1 cellular context compared by ENCODE assay signal in the genomic region with DNA sequence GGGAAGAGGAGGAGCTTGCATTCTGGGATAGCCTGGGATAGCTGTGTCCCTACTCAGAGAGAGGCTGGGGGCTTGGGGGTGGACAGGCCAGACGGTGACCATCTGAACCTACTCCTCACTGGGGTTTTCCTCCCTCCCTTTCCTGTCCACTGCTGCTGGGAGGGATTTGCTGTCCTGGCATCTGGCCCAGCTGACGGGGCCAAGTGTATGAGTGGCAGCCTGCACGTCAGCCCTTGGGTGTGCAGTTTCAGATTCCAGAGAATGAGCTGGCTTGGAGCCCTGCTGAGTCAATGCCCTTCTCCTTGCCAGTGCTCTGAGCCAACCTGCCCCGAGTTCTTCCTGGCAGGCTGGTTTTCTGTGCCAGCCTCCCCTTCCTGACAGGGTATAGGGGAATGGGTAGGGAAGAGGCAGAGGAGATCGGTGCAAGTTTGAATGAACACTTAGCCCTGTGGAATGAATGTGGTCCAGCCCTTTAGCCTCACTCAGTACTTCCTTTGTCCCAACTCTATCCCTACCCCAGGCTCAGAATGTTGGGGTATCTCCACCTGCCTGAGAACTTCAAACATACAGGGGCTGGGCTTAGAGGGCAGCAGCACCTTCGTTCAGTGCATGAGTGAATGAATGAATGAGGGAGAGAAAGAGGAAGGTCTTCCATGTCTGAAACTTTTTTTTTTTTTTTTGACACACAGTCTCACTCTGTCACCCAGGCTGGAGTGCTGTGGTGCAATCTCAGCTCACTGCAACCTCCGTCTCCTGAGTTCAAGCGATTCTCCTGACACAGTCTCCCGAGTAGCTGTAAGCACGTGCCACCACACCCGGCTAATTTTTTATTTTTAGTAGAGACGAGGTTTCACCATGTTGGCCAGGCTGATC.
TF ChIP-seq lines count a peak whose summit lies in the region.

No MANE protein-coding gene starts in this region.

TF ChIP-seq in HepG2, 621 proteins besides CTCF, POLR2A, EP300 and RAD21 (continued from another document and continues in another):
- TF ChIP-seq, protein P1, sequence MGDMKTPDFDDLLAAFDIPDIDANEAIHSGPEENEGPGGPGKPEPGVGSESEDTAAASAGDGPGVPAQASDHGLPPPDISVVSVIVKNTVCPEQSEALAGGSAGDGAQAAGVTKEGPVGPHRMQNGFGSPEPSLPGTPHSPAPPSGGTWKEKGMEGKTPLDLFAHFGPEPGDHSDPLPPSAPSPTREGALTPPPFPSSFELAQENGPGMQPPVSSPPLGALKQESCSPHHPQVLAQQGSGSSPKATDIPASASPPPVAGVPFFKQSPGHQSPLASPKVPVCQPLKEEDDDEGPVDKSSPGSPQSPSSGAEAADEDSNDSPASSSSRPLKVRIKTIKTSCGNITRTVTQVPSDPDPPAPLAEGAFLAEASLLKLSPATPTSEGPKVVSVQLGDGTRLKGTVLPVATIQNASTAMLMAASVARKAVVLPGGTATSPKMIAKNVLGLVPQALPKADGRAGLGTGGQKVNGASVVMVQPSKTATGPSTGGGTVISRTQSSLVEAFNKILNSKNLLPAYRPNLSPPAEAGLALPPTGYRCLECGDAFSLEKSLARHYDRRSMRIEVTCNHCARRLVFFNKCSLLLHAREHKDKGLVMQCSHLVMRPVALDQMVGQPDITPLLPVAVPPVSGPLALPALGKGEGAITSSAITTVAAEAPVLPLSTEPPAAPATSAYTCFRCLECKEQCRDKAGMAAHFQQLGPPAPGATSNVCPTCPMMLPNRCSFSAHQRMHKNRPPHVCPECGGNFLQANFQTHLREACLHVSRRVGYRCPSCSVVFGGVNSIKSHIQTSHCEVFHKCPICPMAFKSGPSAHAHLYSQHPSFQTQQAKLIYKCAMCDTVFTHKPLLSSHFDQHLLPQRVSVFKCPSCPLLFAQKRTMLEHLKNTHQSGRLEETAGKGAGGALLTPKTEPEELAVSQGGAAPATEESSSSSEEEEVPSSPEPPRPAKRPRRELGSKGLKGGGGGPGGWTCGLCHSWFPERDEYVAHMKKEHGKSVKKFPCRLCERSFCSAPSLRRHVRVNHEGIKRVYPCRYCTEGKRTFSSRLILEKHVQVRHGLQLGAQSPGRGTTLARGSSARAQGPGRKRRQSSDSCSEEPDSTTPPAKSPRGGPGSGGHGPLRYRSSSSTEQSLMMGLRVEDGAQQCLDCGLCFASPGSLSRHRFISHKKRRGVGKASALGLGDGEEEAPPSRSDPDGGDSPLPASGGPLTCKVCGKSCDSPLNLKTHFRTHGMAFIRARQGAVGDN (CRISPR knock-in tag; IDR thresholded peaks at IDR 0.05), result peak; percentile 94
- TF ChIP-seq, protein P2, sequence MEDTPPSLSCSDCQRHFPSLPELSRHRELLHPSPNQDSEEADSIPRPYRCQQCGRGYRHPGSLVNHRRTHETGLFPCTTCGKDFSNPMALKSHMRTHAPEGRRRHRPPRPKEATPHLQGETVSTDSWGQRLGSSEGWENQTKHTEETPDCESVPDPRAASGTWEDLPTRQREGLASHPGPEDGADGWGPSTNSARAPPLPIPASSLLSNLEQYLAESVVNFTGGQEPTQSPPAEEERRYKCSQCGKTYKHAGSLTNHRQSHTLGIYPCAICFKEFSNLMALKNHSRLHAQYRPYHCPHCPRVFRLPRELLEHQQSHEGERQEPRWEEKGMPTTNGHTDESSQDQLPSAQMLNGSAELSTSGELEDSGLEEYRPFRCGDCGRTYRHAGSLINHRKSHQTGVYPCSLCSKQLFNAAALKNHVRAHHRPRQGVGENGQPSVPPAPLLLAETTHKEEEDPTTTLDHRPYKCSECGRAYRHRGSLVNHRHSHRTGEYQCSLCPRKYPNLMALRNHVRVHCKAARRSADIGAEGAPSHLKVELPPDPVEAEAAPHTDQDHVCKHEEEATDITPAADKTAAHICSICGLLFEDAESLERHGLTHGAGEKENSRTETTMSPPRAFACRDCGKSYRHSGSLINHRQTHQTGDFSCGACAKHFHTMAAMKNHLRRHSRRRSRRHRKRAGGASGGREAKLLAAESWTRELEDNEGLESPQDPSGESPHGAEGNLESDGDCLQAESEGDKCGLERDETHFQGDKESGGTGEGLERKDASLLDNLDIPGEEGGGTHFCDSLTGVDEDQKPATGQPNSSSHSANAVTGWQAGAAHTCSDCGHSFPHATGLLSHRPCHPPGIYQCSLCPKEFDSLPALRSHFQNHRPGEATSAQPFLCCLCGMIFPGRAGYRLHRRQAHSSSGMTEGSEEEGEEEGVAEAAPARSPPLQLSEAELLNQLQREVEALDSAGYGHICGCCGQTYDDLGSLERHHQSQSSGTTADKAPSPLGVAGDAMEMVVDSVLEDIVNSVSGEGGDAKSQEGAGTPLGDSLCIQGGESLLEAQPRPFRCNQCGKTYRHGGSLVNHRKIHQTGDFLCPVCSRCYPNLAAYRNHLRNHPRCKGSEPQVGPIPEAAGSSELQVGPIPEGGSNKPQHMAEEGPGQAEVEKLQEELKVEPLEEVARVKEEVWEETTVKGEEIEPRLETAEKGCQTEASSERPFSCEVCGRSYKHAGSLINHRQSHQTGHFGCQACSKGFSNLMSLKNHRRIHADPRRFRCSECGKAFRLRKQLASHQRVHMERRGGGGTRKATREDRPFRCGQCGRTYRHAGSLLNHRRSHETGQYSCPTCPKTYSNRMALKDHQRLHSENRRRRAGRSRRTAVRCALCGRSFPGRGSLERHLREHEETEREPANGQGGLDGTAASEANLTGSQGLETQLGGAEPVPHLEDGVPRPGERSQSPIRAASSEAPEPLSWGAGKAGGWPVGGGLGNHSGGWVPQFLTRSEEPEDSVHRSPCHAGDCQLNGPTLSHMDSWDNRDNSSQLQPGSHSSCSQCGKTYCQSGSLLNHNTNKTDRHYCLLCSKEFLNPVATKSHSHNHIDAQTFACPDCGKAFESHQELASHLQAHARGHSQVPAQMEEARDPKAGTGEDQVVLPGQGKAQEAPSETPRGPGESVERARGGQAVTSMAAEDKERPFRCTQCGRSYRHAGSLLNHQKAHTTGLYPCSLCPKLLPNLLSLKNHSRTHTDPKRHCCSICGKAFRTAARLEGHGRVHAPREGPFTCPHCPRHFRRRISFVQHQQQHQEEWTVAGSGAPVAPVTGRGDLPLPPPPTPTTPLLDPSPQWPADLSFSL (CRISPR knock-in tag; IDR thresholded peaks at IDR 0.05), result no peak
- TF ChIP-seq SMYD3 (CRISPR knock-in tag; IDR thresholded peaks at IDR 0.05) (no peak), MED8 (CRISPR knock-in tag; IDR thresholded peaks at IDR 0.05; ENCODE audit: insufficient replicate concordance) (no peak), GATA4 (IDR thresholded peaks at IDR 0.05; ENCODE audit: borderline replicate concordance, low read depth) (no peak), ZNF292 (CRISPR knock-in tag; IDR thresholded peaks at IDR 0.05; ENCODE audit: borderline replicate concordance, low read depth) (no peak), ZSCAN30 (CRISPR knock-in tag; IDR thresholded peaks at IDR 0.05) (no peak), ZNF562 (CRISPR knock-in tag; IDR thresholded peaks at IDR 0.05; ENCODE audit: borderline replicate concordance) (no peak), CREB3 (CRISPR knock-in tag; IDR thresholded peaks at IDR 0.05) (no peak), ZNF607 (CRISPR knock-in tag; IDR thresholded peaks at IDR 0.05; ENCODE audit: borderline replicate concordance) (0 out of 2 replicates have a peak, but pooled peaks have one; percentile 31), RARG (CRISPR knock-in tag; IDR thresholded peaks at IDR 0.05; ENCODE audit: low read depth) (no peak), ARID2 (CRISPR knock-in tag; IDR thresholded peaks at IDR 0.05; ENCODE audit: borderline replicate concordance) (no peak), ETV5 (CRISPR knock-in tag; IDR thresholded peaks at IDR 0.05; ENCODE audit: borderline replicate concordance) (peak; percentile 54; the same call in 1 of the 2 replicates), HES4 (CRISPR knock-in tag; IDR thresholded peaks at IDR 0.05; ENCODE audit: borderline replicate concordance) (no peak), ZNF382 (CRISPR knock-in tag; IDR thresholded peaks at IDR 0.05; ENCODE audit: borderline replicate concordance) (no peak), ZNF335 (CRISPR knock-in tag; IDR thresholded peaks at IDR 0.05) (no peak), TGIF2 (CRISPR knock-in tag; IDR thresholded peaks at IDR 0.05) (peak; percentile 50; the same call in 1 of the 2 replicates), ZSCAN29 (CRISPR knock-in tag; conservative IDR thresholded peaks at IDR 0.05) (no peak), ZNF235 (CRISPR knock-in tag; IDR thresholded peaks at IDR 0.05; ENCODE audit: borderline replicate concordance) (no peak), GABPA (IDR thresholded peaks at IDR 0.05; ENCODE audit: low read depth, low read length) (no peak), GABPA (CRISPR knock-in tag; IDR thresholded peaks at IDR 0.05; ENCODE audit: low read depth) (no peak), ZNF232 (CRISPR knock-in tag; IDR thresholded peaks at IDR 0.05; ENCODE audit: borderline replicate concordance) (no peak), CBFB (CRISPR knock-in tag; IDR thresholded peaks at IDR 0.05) (no peak), TSC22D2 (CRISPR knock-in tag; IDR thresholded peaks at IDR 0.05; ENCODE audit: borderline replicate concordance) (no peak), NCOR1 (IDR thresholded peaks at IDR 0.05; ENCODE audit: borderline replicate concordance, low read length) (no peak)
- TF ChIP-seq, protein P3, sequence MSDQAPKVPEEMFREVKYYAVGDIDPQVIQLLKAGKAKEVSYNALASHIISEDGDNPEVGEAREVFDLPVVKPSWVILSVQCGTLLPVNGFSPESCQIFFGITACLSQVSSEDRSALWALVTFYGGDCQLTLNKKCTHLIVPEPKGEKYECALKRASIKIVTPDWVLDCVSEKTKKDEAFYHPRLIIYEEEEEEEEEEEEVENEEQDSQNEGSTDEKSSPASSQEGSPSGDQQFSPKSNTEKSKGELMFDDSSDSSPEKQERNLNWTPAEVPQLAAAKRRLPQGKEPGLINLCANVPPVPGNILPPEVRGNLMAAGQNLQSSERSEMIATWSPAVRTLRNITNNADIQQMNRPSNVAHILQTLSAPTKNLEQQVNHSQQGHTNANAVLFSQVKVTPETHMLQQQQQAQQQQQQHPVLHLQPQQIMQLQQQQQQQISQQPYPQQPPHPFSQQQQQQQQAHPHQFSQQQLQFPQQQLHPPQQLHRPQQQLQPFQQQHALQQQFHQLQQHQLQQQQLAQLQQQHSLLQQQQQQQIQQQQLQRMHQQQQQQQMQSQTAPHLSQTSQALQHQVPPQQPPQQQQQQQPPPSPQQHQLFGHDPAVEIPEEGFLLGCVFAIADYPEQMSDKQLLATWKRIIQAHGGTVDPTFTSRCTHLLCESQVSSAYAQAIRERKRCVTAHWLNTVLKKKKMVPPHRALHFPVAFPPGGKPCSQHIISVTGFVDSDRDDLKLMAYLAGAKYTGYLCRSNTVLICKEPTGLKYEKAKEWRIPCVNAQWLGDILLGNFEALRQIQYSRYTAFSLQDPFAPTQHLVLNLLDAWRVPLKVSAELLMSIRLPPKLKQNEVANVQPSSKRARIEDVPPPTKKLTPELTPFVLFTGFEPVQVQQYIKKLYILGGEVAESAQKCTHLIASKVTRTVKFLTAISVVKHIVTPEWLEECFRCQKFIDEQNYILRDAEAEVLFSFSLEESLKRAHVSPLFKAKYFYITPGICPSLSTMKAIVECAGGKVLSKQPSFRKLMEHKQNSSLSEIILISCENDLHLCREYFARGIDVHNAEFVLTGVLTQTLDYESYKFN (CRISPR knock-in tag; conservative IDR thresholded peaks at IDR 0.05), result peak; percentile 69
- TF ChIP-seq, protein P4, sequence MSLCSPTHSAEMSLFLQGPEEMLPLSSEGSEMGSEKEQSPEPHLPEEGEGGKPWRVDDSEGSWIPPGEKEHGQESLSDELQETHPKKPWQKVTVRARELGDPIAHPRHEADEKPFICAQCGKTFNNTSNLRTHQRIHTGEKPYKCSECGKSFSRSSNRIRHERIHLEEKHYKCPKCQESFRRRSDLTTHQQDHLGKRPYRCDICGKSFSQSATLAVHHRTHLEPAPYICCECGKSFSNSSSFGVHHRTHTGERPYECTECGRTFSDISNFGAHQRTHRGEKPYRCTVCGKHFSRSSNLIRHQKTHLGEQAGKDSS (CRISPR knock-in tag; IDR thresholded peaks at IDR 0.05; ENCODE audit: borderline replicate concordance, low read depth), result no peak
- TF ChIP-seq, protein P5, sequence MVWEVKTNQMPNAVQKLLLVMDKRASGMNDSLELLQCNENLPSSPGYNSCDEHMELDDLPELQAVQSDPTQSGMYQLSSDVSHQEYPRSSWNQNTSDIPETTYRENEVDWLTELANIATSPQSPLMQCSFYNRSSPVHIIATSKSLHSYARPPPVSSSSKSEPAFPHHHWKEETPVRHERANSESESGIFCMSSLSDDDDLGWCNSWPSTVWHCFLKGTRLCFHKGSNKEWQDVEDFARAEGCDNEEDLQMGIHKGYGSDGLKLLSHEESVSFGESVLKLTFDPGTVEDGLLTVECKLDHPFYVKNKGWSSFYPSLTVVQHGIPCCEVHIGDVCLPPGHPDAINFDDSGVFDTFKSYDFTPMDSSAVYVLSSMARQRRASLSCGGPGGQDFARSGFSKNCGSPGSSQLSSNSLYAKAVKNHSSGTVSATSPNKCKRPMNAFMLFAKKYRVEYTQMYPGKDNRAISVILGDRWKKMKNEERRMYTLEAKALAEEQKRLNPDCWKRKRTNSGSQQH (CRISPR knock-in tag; IDR thresholded peaks at IDR 0.05; ENCODE audit: low read depth), result no peak
- TF ChIP-seq, protein P6, sequence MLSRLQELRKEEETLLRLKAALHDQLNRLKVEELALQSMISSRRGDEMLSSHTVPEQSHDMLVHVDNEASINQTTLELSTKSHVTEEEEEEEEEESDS (CRISPR knock-in tag; IDR thresholded peaks at IDR 0.05; ENCODE audit: borderline replicate concordance), result no peak
- TF ChIP-seq, protein P7, sequence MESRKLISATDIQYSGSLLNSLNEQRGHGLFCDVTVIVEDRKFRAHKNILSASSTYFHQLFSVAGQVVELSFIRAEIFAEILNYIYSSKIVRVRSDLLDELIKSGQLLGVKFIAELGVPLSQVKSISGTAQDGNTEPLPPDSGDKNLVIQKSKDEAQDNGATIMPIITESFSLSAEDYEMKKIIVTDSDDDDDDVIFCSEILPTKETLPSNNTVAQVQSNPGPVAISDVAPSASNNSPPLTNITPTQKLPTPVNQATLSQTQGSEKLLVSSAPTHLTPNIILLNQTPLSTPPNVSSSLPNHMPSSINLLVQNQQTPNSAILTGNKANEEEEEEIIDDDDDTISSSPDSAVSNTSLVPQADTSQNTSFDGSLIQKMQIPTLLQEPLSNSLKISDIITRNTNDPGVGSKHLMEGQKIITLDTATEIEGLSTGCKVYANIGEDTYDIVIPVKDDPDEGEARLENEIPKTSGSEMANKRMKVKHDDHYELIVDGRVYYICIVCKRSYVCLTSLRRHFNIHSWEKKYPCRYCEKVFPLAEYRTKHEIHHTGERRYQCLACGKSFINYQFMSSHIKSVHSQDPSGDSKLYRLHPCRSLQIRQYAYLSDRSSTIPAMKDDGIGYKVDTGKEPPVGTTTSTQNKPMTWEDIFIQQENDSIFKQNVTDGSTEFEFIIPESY (CRISPR knock-in tag; IDR thresholded peaks at IDR 0.05), result no peak; the same call in 1 of the 2 replicates
